Comparison of ENCODE assay signal across 35 cellular contexts in genomic region chr1:90856608-90857007, GRCh38.
"Had no signal": no experiment of that assay in that cellular context is flagged by ENCODE, and none has a peak within 500 bp of the region (broad histone marks: within the 10 kb centered on the region; RNA-seq: fewer than 3 reads in every experiment).

No MANE protein-coding gene starts in this region.

- DNase-seq: activated B cell treated with CpG ODN at 0.5 μM for 24 hours; activated CD4-positive, alpha-beta T cell treated with anti-CD3 and anti-CD28 coated beads for 48 hours; activated CD4-positive, alpha-beta T cell treated with anti-CD3 and anti-CD28 coated beads, Interleukin-2, amount 50 U/mL, for 1 hour; activated CD4-positive, alpha-beta T cell treated with anti-CD3 and anti-CD28 coated beads, Interleukin-2, amount 50 U/mL, for 48 hours; activated CD8-positive, alpha-beta memory T cell treated with anti-CD3 and anti-CD28 coated beads for 24 hours; activated CD8-positive, alpha-beta T cell treated with anti-CD3 and anti-CD28 coated beads for 36 hours; activated effector memory CD4-positive, alpha-beta T cell treated with anti-CD3 and anti-CD28 coated beads, Interleukin-2, amount 50 U/mL, for 16 hours; activated naive CD4-positive, alpha-beta T cell treated with anti-CD3 and anti-CD28 coated beads for 36 hours; activated naive CD8-positive, alpha-beta T cell treated with anti-CD3 and anti-CD28 coated beads for 36 hours; activated naive CD8-positive, alpha-beta T cell treated with anti-CD3 and anti-CD28 coated beads, Interleukin-2, amount 50 U/mL, for 24 hours; activated T-cell treated with anti-CD3 and anti-CD28 coated beads, Interleukin-2, amount 50 U/mL, for 48 hours; adrenal gland; amygdala; aorta; body of pancreas; caudate nucleus; cortex of kidney; dermis blood vessel endothelial cell; effector CD4-positive, alpha-beta T cell; esophagus squamous epithelium; foreskin melanocyte; T-helper 1 cell; T-helper 17 cell; T1000; WERI-Rb-1 had no signal

- H3K36me3 ChIP-seq: adrenal gland, esophagus squamous epithelium, gastroesophageal sphincter, WERI-Rb-1 had no signal

- H3K9me3 ChIP-seq: adrenal gland, body of pancreas, esophagus squamous epithelium, gastroesophageal sphincter had no signal

- H3K4me1 ChIP-seq: body of pancreas had no signal

- H3K9me3 Mint-ChIP-seq: activated CD8-positive, alpha-beta T cell treated with anti-CD3 and anti-CD28 coated beads for 36 hours; activated naive CD4-positive, alpha-beta T cell treated with anti-CD3 and anti-CD28 coated beads for 36 hours; activated naive CD4-positive, alpha-beta T cell treated with anti-CD3 and anti-CD28 coated beads, Interleukin-2, amount 50 U/mL, for 24 hours; activated naive CD8-positive, alpha-beta T cell treated with anti-CD3 and anti-CD28 coated beads for 36 hours; activated T-helper 1 cell treated with anti-CD3 and anti-CD28 coated beads, Interleukin-12 subunit alpha, Interleukin-12 subunit beta, Interleukin-2, Interleukin-4 antibody, amounts not matched to agents 30 ng/mL and 10 ng/mL and 1 ng/mL, durations not matched to agents 14 hours and 24 hours and 36 hours; activated T-helper 2 cell treated with anti-CD3 and anti-CD28 coated beads, Interferon-gamma antibody, Interleukin-2, Interleukin-4, amounts not matched to agents 10 μg/mL and 5 μg/mL and 100 μg/mL, durations not matched to agents 14 hours and 24 hours and 36 hours; T-helper 2 cell treated with Interferon-gamma antibody and Interleukin-4, amounts not matched to agents 5 μg/mL and 100 μg/mL, for 36 hours had no signal

- FAIRE-seq: colon, endometrium, endothelial cell of umbilical vein had no signal

- H3K27ac ChIP-seq: adrenal gland, body of pancreas, epithelial cell of prostate, esophagus squamous epithelium, gastroesophageal sphincter, WERI-Rb-1 had no signal

- H3K4me3 ChIP-seq: adrenal gland, body of pancreas, esophagus squamous epithelium, gastroesophageal sphincter had no signal

- ATAC-seq: activated CD4-positive, CD25-positive, alpha-beta regulatory T cell treated with anti-CD3 and anti-CD28 coated beads, Interleukin-2, amount 50 U/mL, for 24 hours; activated CD8-positive, alpha-beta T cell treated with anti-CD3 and anti-CD28 coated beads for 36 hours; activated naive CD8-positive, alpha-beta T cell treated with anti-CD3 and anti-CD28 coated beads, Interleukin-2, amount 50 U/mL, for 24 hours; body of pancreas; gastroesophageal sphincter; T-helper 17 cell had no signal

- H3K27me3 ChIP-seq: adrenal gland, body of pancreas, gastroesophageal sphincter had no signal

- H3K4me3 Mint-ChIP-seq: activated B cell treated with CpG ODN at 0.5 μM for 24 hours; activated CD8-positive, alpha-beta T cell treated with anti-CD3 and anti-CD28 coated beads for 36 hours; activated naive CD4-positive, alpha-beta T cell treated with anti-CD3 and anti-CD28 coated beads for 36 hours; activated naive CD4-positive, alpha-beta T cell treated with anti-CD3 and anti-CD28 coated beads, Interleukin-2, amount 50 U/mL, for 24 hours; activated naive CD8-positive, alpha-beta T cell treated with anti-CD3 and anti-CD28 coated beads for 36 hours; activated naive CD8-positive, alpha-beta T cell treated with anti-CD3 and anti-CD28 coated beads, Interleukin-2, amount 50 U/mL, for 24 hours; activated T-helper 1 cell treated with anti-CD3 and anti-CD28 coated beads, Interleukin-12 subunit alpha, Interleukin-12 subunit beta, Interleukin-2, Interleukin-4 antibody, amounts not matched to agents 30 ng/mL and 10 ng/mL and 1 ng/mL, durations not matched to agents 14 hours and 24 hours and 36 hours; T-helper 17 cell; T-helper 2 cell treated with Interferon-gamma antibody and Interleukin-4, amounts not matched to agents 5 μg/mL and 100 μg/mL, for 36 hours had no signal

- H3K36me3 Mint-ChIP-seq: activated naive CD4-positive, alpha-beta T cell treated with anti-CD3 and anti-CD28 coated beads, Interleukin-2, amount 50 U/mL, for 24 hours; activated naive CD8-positive, alpha-beta T cell treated with anti-CD3 and anti-CD28 coated beads for 36 hours had no signal
